Comparison of ENCODE assay signal across 33 cellular contexts in the genomic region with DNA sequence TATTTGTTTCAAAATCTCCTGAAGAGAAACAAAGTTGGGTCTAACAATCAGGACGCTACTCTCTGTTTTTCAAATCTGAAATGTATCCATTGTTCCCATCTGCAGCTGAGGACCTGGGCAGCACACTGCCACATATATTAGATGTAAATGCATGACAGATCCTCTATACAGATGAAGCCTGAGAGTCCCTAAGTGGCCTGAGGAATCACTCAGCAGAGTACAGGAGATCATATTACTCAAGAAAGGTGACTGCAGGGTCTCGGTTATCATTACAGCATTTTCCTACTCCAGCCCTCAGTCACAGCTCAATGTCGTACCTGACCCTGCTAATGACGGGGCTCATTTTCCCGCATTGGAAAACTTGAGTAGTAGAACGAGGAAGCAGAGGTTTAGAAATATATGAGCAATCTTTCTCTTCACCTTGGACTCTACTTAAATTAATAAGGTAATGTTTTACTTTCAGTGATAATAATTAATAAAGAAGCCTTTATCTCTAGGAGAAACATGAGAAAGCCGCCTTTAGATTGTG.
A peak's percentile ranks its signal among the peaks of the same experiment; 100 is the strongest.
DNase-seq lines count a peak whose midpoint lies in the region; ATAC-seq, FAIRE-seq and TF ChIP-seq lines count a peak whose summit lies in the region.
"Had no signal": no experiment of that assay in that cellular context is flagged by ENCODE, and none has a peak within 500 bp of the region (broad histone marks: within the 10 kb centered on the region; RNA-seq: fewer than 3 reads in every experiment).

No MANE protein-coding gene starts in this region.

- no peak overlapping the region for H2BK120ac ChIP-seq in H1 (replicated peaks; ENCODE audit: low read depth, low read length)

- H2BK15ac ChIP-seq in H1 (ENCODE audit: low read length): no peak overlapping the region

- no peak for TF ChIP-seq EP300 in H1 (IDR thresholded peaks at IDR 0.05; ENCODE audit: borderline replicate concordance in 1 of 2, low read depth in 2 of 2, low read length in 2 of 2)

- no peak overlapping the region for H3K18ac ChIP-seq in H1 (ENCODE audit: extremely low read depth, low read length)

- no peaks in the 10 kb centered on the region for H3K27me3 Mint-ChIP-seq in nephron (ENCODE audit: low read depth)
- H3K27me3 Mint-ChIP-seq: activated CD8-positive, alpha-beta memory T cell treated with anti-CD3 and anti-CD28 coated beads, Interleukin-2, amount 10 ng/mL, durations not matched to agents 7 days and 5 days; activated naive CD8-positive, alpha-beta T cell treated with anti-CD3 and anti-CD28 coated beads, Interleukin-2, amount 10 ng/mL, durations not matched to agents 7 days and 5 days had no signal

- no peaks in the 10 kb centered on the region for H3K9me2 ChIP-seq in HCT116 (ENCODE audit: insufficient read depth)

- no peaks in the 10 kb centered on the region for H3K36me3 Mint-ChIP-seq in nephron (ENCODE audit: low read depth)
- H3K36me3 Mint-ChIP-seq: activated CD8-positive, alpha-beta memory T cell treated with anti-CD3 and anti-CD28 coated beads, Interleukin-2, amount 10 ng/mL, durations not matched to agents 7 days and 5 days; activated naive CD8-positive, alpha-beta T cell treated with anti-CD3 and anti-CD28 coated beads, Interleukin-2, amount 10 ng/mL, durations not matched to agents 7 days and 5 days; CD8-positive, alpha-beta T cell; naive thymus-derived CD4-positive, alpha-beta T cell; T-cell had no signal

- WGBS in H1 (ENCODE audit: extremely low coverage in 1 of 2, insufficient coverage in 1 of 2, insufficient read length in 1 of 2, insufficient replicate concordance in 2 of 2, low coverage in 1 of 2, low lambda C conversion rate in 2 of 2, missing lambda C conversion rate in 1 of 2), 2 experiments: 88% methylated on average over 7 of the region's 7 CpGs; no CpG with 5 or more reads in 1 of the 2 experiments

- H3K27me3 ChIP-seq in HCT116 (ENCODE audit: insufficient read depth, low read length): no peaks in the 10 kb centered on the region
- H3K27me3 ChIP-seq in H1 (replicated peaks in 1 of 4; ENCODE audit: control insufficient read depth in 3 of 4, extremely low read depth in 1 of 4, insufficient read depth in 3 of 4, low read length in 3 of 4): peaks cover 0 to 1% (median 0%) of the 10 kb centered on the region in 4 experiments; a peak in 1 of 7 replicates
- H3K27me3 ChIP-seq: BE2C, cardiac muscle cell, colonic mucosa, SJSA1, upper lobe of right lung had no signal

- H3K23ac ChIP-seq in H1 (ENCODE audit: insufficient read length): no peak overlapping the region

- H4K5ac ChIP-seq in H1 (ENCODE audit: insufficient read length, low read depth, low read length): no peak overlapping the region

- no peak for FAIRE-seq in H1 (lab: Jason Lieb, UNC)
- FAIRE-seq: GM12878, GM19239, kidney had no signal

- TF ChIP-seq POLR2A in HCT116 (IDR thresholded peaks at IDR 0.05; ENCODE audit: borderline replicate concordance, extremely low read depth, insufficient read depth, insufficient read length) (no peak), H1 (IDR thresholded peaks at IDR 0.05; ENCODE audit: control extremely low read depth in 1 of 2, low read depth in 2 of 2, low read length in 2 of 2) (no peak)

- H3K27ac Mint-ChIP-seq in nephron: peak overlapping the region in 2 of 3 experiments; percentile 15 to 23
- H3K27ac Mint-ChIP-seq: activated CD8-positive, alpha-beta memory T cell treated with anti-CD3 and anti-CD28 coated beads, Interleukin-2, amount 10 ng/mL, durations not matched to agents 7 days and 5 days; activated naive CD8-positive, alpha-beta T cell treated with anti-CD3 and anti-CD28 coated beads, Interleukin-2, amount 10 ng/mL, durations not matched to agents 7 days and 5 days; CD8-positive, alpha-beta T cell; naive thymus-derived CD4-positive, alpha-beta T cell; T-cell had no signal

- RAD21 ChIA-PET in HCT116 (lab: Charles Lee; ENCODE audit: low non-redundant PET in 1 of 2, low total read pairs in 2 of 2, uncharacterized antibody in 2 of 2, unreplicated experiment in 2 of 2): no interaction called here

- H3K9me3 ChIP-seq in HCT116 (ENCODE audit: control insufficient read depth in 1 of 2, insufficient read depth in 1 of 2, low read depth in 1 of 2, low read length in 2 of 2) (no peaks in the 10 kb centered on the region), H1 (ENCODE audit: insufficient read depth in 2 of 2, low read depth in 1 of 2, low read length in 1 of 2) (no peaks in the 10 kb centered on the region)
- H3K9me3 ChIP-seq: BE2C, colonic mucosa, SJSA1, upper lobe of right lung had no signal

- DNase-seq in HCT116 (ENCODE audit: low read depth, low spot score) (no peak), NCI-H2171 (lab: John Stamatoyannopoulos, UW) (peak; percentile 2), H1 (ENCODE audit: low read depth in 1 of 2, low spot score in 2 of 2) (no peak), globus pallidus (ENCODE audit: low spot score) (no peak), HK-2 (ENCODE audit: unreplicated experiment) (no peak), pons (ENCODE audit: low spot score) (no peak)
- DNase-seq: activated CD8-positive, alpha-beta memory T cell treated with anti-CD3 and anti-CD28 coated beads, Interleukin-2, amount 10 ng/mL, durations not matched to agents 7 days and 5 days; activated gamma-delta T cell treated with Interleukin-2 at 50 U/mL for 16 hours; activated naive CD8-positive, alpha-beta T cell treated with anti-CD3 and anti-CD28 coated beads, Interleukin-2, amount 10 ng/mL, durations not matched to agents 7 days and 5 days; activated T-cell treated with anti-CD3 and anti-CD28 coated beads, Interleukin-2, amount 50 U/mL, for 4 hours; aorta; BE2C; CD8-positive, alpha-beta T cell; colonic mucosa; DMS153; effector CD8-positive, alpha-beta T cell; kidney; midbrain; naive thymus-derived CD4-positive, alpha-beta T cell; NCI-H774; RPMI8226; stimulated activated CD4-positive, alpha-beta T cell treated with anti-CD3 and anti-CD28 coated beads, Interleukin-1b, Interleukin-23, amount 100 ng/mL, for 48 hours; stimulated activated naive CD4-positive, alpha-beta T cell treated with Interleukin-2 at 50 U/mL for 16 hours; T-cell; upper lobe of right lung had no signal

- no peak overlapping the region for H3K4ac ChIP-seq in H1 (replicated peaks; ENCODE audit: insufficient read length, low read depth, low read length)

- POLR2A ChIA-PET in HCT116 (lab: Charles Lee): no interaction called here
- POLR2A ChIA-PET in H1 (lab: Charles Lee; ENCODE audit: partially characterized antibody): no interaction called here

- H3K9ac ChIP-seq in HCT116 (ENCODE audit: low read length) (no peak overlapping the region), H1 (replicated peaks in 1 of 4; ENCODE audit: extremely low read depth in 1 of 4, low read depth in 3 of 4, low read length in 3 of 4) (no peak overlapping the region)
- H3K9ac ChIP-seq: GM23248 had no signal

- no peak overlapping the region for H2AK5ac ChIP-seq in H1 (ENCODE audit: low read depth, low read length)

- peak overlapping the region; percentile 84 for H2AFZ ChIP-seq in HCT116 (ENCODE audit: low read depth, low read length, poor library complexity, severe bottlenecking)
- 0 out of 2 replicates have a peak overlapping the region, but pooled peaks have one; percentile 7 for H2AFZ ChIP-seq in H1 (ENCODE audit: low read length)
- H2AFZ ChIP-seq: GM23248 had no signal

- H4K8ac ChIP-seq in H1 (ENCODE audit: extremely low read depth, insufficient read depth, low read length): no peak overlapping the region

- no peak overlapping the region for H3K27ac ChIP-seq in HCT116 (ENCODE audit: low read depth, low read length)
- no peak overlapping the region for H3K27ac ChIP-seq in H1 (ENCODE audit: low read depth, low read length)
- H3K27ac ChIP-seq: cardiac muscle cell, colonic mucosa, GM23248, SJSA1, upper lobe of right lung had no signal

- H2BK20ac ChIP-seq in H1 (ENCODE audit: low read length): no peak overlapping the region

- H3K23me2 ChIP-seq in H1 (ENCODE audit: low read depth, low read length): peaks cover 2% of the 10 kb centered on the region; the same call in 1 of the 2 replicates

- no peaks in the 10 kb centered on the region for H3K9me3 Mint-ChIP-seq in nephron
- H3K9me3 Mint-ChIP-seq: activated naive CD8-positive, alpha-beta T cell treated with anti-CD3 and anti-CD28 coated beads, Interleukin-2, amount 10 ng/mL, durations not matched to agents 7 days and 5 days; activated T-cell treated with anti-CD3 and anti-CD28 coated beads, Interleukin-2, amount 50 U/mL, for 4 hours; T-cell had no signal

- H3K14ac ChIP-seq in H1 (ENCODE audit: insufficient read length): no peak overlapping the region

- H4K20me1 ChIP-seq in HCT116 (ENCODE audit: insufficient read depth) (no peaks in the 10 kb centered on the region), H1 (replicated peaks in 1 of 2; ENCODE audit: control insufficient read depth in 1 of 2, insufficient read depth in 2 of 2, low read length in 2 of 2) (no peaks in the 10 kb centered on the region)

- ATAC-seq in HCT116: no peak
- ATAC-seq in HG02970 (IDR thresholded peaks at IDR 0.05; ENCODE audit: low FRiP score, unreplicated experiment): no peak
- ATAC-seq: activated CD8-positive, alpha-beta memory T cell treated with anti-CD3 and anti-CD28 coated beads, Interleukin-2, amount 10 ng/mL, durations not matched to agents 7 days and 5 days; activated T-cell treated with anti-CD3 and anti-CD28 coated beads, Interleukin-2, amount 50 U/mL, for 4 hours; CD8-positive, alpha-beta T cell; naive thymus-derived CD4-positive, alpha-beta T cell; T-cell; upper lobe of right lung had no signal

- H4K91ac ChIP-seq in H1 (replicated peaks; ENCODE audit: insufficient read length, low read length): no peak overlapping the region

- H3K36me3 ChIP-seq in HCT116 (ENCODE audit: control insufficient read depth in 1 of 2, insufficient read depth in 2 of 2, low read length in 2 of 2) (no peaks in the 10 kb centered on the region), H1 (ENCODE audit: control insufficient read depth in 2 of 4, insufficient read depth in 4 of 4, low read length in 3 of 4) (no peaks in the 10 kb centered on the region)
- H3K36me3 ChIP-seq: BE2C, cardiac muscle cell, colonic mucosa, SJSA1, upper lobe of right lung had no signal

- intact Hi-C loops in HCT116 (cut with micrococcal nuclease): no loop called here

- H2BK12ac ChIP-seq in H1 (ENCODE audit: low read depth, low read length): no peak overlapping the region

- CTCF ChIA-PET in HCT116 (lab: Charles Lee) (interaction anchor here (0.6 kb wide), 1 partner anchor 13 kb away, joined by 4 read pairs; no protein-coding TSS in a partner anchor), H1 (lab: Charles Lee; ENCODE audit: partially characterized antibody) (interaction anchor here (0.9 to 2.7 kb wide), 13 partner anchors 8 to 200 kb away, joined by 3 to 14 read pairs (median 4); no protein-coding TSS in a partner anchor)

- TF ChIP-seq CTCF in HCT116 (IDR thresholded peaks at IDR 0.05 in 2 of 3, conservative IDR thresholded peaks at IDR 0.05 in 1 of 3; ENCODE audit: borderline replicate concordance in 1 of 3, insufficient read depth in 1 of 3, low read depth in 2 of 3, low read length in 2 of 3) (no peak), H1 (IDR thresholded peaks at IDR 0.05; ENCODE audit: control extremely low read depth in 1 of 3, insufficient read depth in 1 of 3, low read depth in 1 of 3, low read length in 3 of 3) (no peak), nephron (IDR thresholded peaks at IDR 0.05; ENCODE audit: unreplicated experiment in 3 of 3) (no peak)

- no peaks in the 10 kb centered on the region for H3K79me1 ChIP-seq in H1 (ENCODE audit: low read depth, low read length)

- H2BK5ac ChIP-seq in H1 (ENCODE audit: low read depth, low read length): no peak overlapping the region

- BruUV-seq in HCT116 (replicated peaks; lab: Mats Ljungman, UMichigan): no TSS peak

- H3K79me2 ChIP-seq in HCT116 (ENCODE audit: insufficient read depth, low read length) (no peaks in the 10 kb centered on the region), H1 (ENCODE audit: control insufficient read depth in 1 of 2, insufficient read depth in 2 of 2, low read length in 2 of 2) (no peaks in the 10 kb centered on the region)

- H3K4me3 ChIP-seq in HCT116 (replicated peaks in 1 of 2; ENCODE audit: low read depth in 1 of 2, low read length in 2 of 2) (no peak overlapping the region), H1 (ENCODE audit: extremely low read depth in 1 of 4, insufficient read depth in 2 of 4, low read depth in 3 of 4, low read length in 4 of 4) (no peak overlapping the region)
- H3K4me3 ChIP-seq: cardiac muscle cell, colonic mucosa, GM12878, GM23248, SJSA1, smooth muscle cell, upper lobe of right lung had no signal

- TF ChIP-seq RAD21 in HCT116 (IDR thresholded peaks at IDR 0.05; ENCODE audit: low read depth) (no peak), H1 (IDR thresholded peaks at IDR 0.05 in 1 of 2, conservative IDR thresholded peaks at IDR 0.05 in 1 of 2; ENCODE audit: low read depth in 2 of 2, low read length in 2 of 2) (no peak)

- H3K56ac ChIP-seq in H1 (replicated peaks; ENCODE audit: insufficient read length, low read depth, low read length): no peak overlapping the region

- H3K4me1 ChIP-seq in HCT116 (ENCODE audit: control insufficient read depth in 1 of 2, insufficient read depth in 2 of 2, low read length in 2 of 2) (peaks cover under 1 to 28% of the 10 kb centered on the region in 2 experiments; a peak in 3 of 4 replicates), H1 (replicated peaks in 1 of 4; ENCODE audit: control insufficient read depth in 3 of 4, insufficient read depth in 4 of 4, low read length in 3 of 4) (peaks cover 0 to 4% (median 0%) of the 10 kb centered on the region in 4 experiments; a peak in 1 of 7 replicates)
- H3K4me1 ChIP-seq: BE2C, colonic mucosa, upper lobe of right lung had no signal

- H3K4me1 Mint-ChIP-seq in nephron: peaks cover 26% of the 10 kb centered on the region
- H3K4me1 Mint-ChIP-seq: activated CD8-positive, alpha-beta memory T cell treated with anti-CD3 and anti-CD28 coated beads, Interleukin-2, amount 10 ng/mL, durations not matched to agents 7 days and 5 days; activated naive CD8-positive, alpha-beta T cell treated with anti-CD3 and anti-CD28 coated beads, Interleukin-2, amount 10 ng/mL, durations not matched to agents 7 days and 5 days; naive thymus-derived CD4-positive, alpha-beta T cell; T-cell had no signal

- H3K4me3 Mint-ChIP-seq in nephron: no peak overlapping the region
- H3K4me3 Mint-ChIP-seq: activated CD8-positive, alpha-beta memory T cell treated with anti-CD3 and anti-CD28 coated beads, Interleukin-2, amount 10 ng/mL, durations not matched to agents 7 days and 5 days; activated naive CD8-positive, alpha-beta T cell treated with anti-CD3 and anti-CD28 coated beads, Interleukin-2, amount 10 ng/mL, durations not matched to agents 7 days and 5 days; activated T-cell treated with anti-CD3 and anti-CD28 coated beads, Interleukin-2, amount 50 U/mL, for 4 hours; CD8-positive, alpha-beta T cell; naive thymus-derived CD4-positive, alpha-beta T cell; T-cell had no signal

- H3K4me2 ChIP-seq in HCT116 (ENCODE audit: low read length): no peak overlapping the region
- no peak overlapping the region for H3K4me2 ChIP-seq in H1 (ENCODE audit: insufficient read depth in 1 of 2, low read depth in 2 of 2, low read length in 2 of 2)
- H3K4me2 ChIP-seq: smooth muscle cell had no signal
